ENCODE assay signal across 8 cellular contexts in the genomic region with DNA sequence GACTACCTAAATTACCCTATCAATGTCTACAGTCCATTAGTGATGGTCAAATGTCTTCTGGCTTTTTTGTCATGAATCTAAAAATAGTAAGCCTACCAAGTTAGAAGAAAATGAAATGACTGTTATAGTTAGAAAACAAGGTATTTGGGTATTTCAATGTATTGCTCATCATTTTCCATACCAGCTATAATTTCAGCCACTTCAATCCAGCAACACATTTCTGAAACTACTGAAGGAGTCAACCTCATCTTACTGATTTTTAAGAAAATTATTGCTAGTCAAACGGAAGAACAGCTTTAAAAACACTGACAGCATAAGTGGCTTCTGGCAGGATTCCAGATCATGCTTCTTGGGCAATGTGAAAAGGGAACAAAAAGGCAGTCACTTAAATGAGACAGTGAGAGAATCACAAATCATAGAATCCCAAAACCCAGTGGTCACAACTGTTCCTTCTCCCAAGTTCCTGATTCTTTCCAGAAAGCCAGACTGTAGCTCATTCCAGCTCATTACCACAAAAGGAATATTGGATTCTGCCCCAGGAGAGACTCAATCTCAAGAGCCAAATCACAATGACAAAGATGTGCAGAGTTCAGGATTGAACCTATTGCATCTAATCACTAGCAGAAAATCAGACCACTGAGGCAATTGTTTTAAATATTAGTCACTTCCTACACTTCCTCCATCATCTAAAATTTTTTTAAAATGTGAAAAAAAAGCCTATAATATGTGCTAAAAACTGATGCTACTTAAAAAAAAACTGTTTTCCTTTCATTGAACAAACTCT.
DNase-seq lines count a peak whose midpoint lies in the region; ATAC-seq and TF ChIP-seq lines count a peak whose summit lies in the region.

No MANE protein-coding gene starts in this region.

- peak overlapping the region; percentile 42 for H3K9ac ChIP-seq in mesenchymal stem cell (ENCODE audit: low read length)

- H3K9me3 ChIP-seq in A673 (ENCODE audit: low read depth, low read length, poor library complexity, severe bottlenecking) = no peaks in the 10 kb centered on the region
- H3K9me3 ChIP-seq in mesenchymal stem cell (ENCODE audit: control insufficient read depth, low read length) = no peaks in the 10 kb centered on the region
- no peaks in the 10 kb centered on the region for H3K9me3 ChIP-seq in ascending aorta

- no peak overlapping the region for H3K18ac ChIP-seq in mesenchymal stem cell (ENCODE audit: low read depth in 1 of 2, low read length in 2 of 2)

- no peak overlapping the region for H2BK12ac ChIP-seq in mesenchymal stem cell (ENCODE audit: low read length in 2 of 2)

- TF ChIP-seq CTCF in A673 (conservative IDR thresholded peaks at IDR 0.05; ENCODE audit: low read depth, low read length) (no peak), ascending aorta (IDR thresholded peaks at IDR 0.05) (no peak)

- no peak overlapping the region for H3K4me2 ChIP-seq in mesenchymal stem cell (ENCODE audit: low read length, poor library complexity, severe bottlenecking)

- POLR2A ChIA-PET in A673 (lab: Charles Lee; ENCODE audit: low non-redundant PET) = no interaction called here

- peak overlapping the region; percentile 98 for H3K27ac Mint-ChIP-seq in activated T-cell treated with anti-CD3 and anti-CD28 coated beads, Interleukin-2, amount 50 U/mL, for 24 hours

- CTCF ChIA-PET in A673 (lab: Charles Lee) = no interaction called here

- no peaks in the 10 kb centered on the region for H3K36me3 Mint-ChIP-seq in activated T-cell treated with anti-CD3 and anti-CD28 coated beads, Interleukin-2, amount 50 U/mL, for 24 hours (ENCODE audit: low read depth)

- H3K4me3 ChIP-seq in A673 (ENCODE audit: low read depth, low read length, poor library complexity, severe bottlenecking) (no peak overlapping the region), mesenchymal stem cell (ENCODE audit: insufficient read depth in 1 of 2, low read depth in 1 of 2, low read length in 2 of 2) (peak overlapping the region in 1 of 2 experiments; percentile 6), ascending aorta (no peak overlapping the region)

- peaks cover 63% of the 10 kb centered on the region for H3K4me1 Mint-ChIP-seq in activated T-cell treated with anti-CD3 and anti-CD28 coated beads, Interleukin-2, amount 50 U/mL, for 24 hours (ENCODE audit: low read depth)

- no peak overlapping the region for H3K27ac ChIP-seq in A673 (ENCODE audit: low read depth, low read length, poor library complexity, severe bottlenecking)
- no peak overlapping the region for H3K27ac ChIP-seq in mesenchymal stem cell (ENCODE audit: low read length, poor library complexity, severe bottlenecking)
- no peak overlapping the region for H3K27ac ChIP-seq in ascending aorta

- no peak overlapping the region for H3K23ac ChIP-seq in mesenchymal stem cell (ENCODE audit: low read length in 2 of 2)

- peak; percentile 75 for DNase-seq in A673 (ENCODE audit: low spot score)
- no peak for DNase-seq in activated T-cell treated with anti-CD3 and anti-CD28 coated beads, Interleukin-2, amount 50 U/mL, for 24 hours
- peak; percentile 56 for DNase-seq in mesenchymal stem cell
- DNase-seq in ascending aorta (ENCODE audit: low spot score in 2 of 2) = no peak
- DNase-seq in activated effector memory CD4-positive, alpha-beta T cell treated with anti-CD3 and anti-CD28 coated beads, Interleukin-2, amount 50 U/mL, for 16 hours = no peak
- DNase-seq in HuH-7 (ENCODE audit: low spot score) = no peak

- no peaks in the 10 kb centered on the region for H3K27me3 ChIP-seq in A673 (replicated peaks; ENCODE audit: insufficient read depth, low read depth, low read length, poor library complexity)
- H3K27me3 ChIP-seq in mesenchymal stem cell (ENCODE audit: control insufficient read depth in 1 of 2, insufficient read depth in 1 of 2, low read length in 2 of 2) = no peaks in the 10 kb centered on the region
- no peaks in the 10 kb centered on the region for H3K27me3 ChIP-seq in ascending aorta

- H3K27me3 Mint-ChIP-seq in activated T-cell treated with anti-CD3 and anti-CD28 coated beads, Interleukin-2, amount 50 U/mL, for 24 hours = no peaks in the 10 kb centered on the region

- ATAC-seq in GM18861 (IDR thresholded peaks at IDR 0.05; ENCODE audit: unreplicated experiment) (peak; percentile 53), HG03460 (IDR thresholded peaks at IDR 0.05; ENCODE audit: unreplicated experiment) (peak; percentile 52)

- H3K4me1 ChIP-seq in A673 (ENCODE audit: insufficient read depth, low read length, poor library complexity, severe bottlenecking) = peaks cover 40% of the 10 kb centered on the region
- no peaks in the 10 kb centered on the region for H3K4me1 ChIP-seq in mesenchymal stem cell (ENCODE audit: control insufficient read depth, insufficient read depth, low read depth, low read length)
- peaks cover 0 to 13% of the 10 kb centered on the region in 2 donors for H3K4me1 ChIP-seq in ascending aorta

- no peak overlapping the region for H2BK15ac ChIP-seq in mesenchymal stem cell (ENCODE audit: low read depth, poor library complexity, severe bottlenecking)

- no peak overlapping the region for H2AK5ac ChIP-seq in mesenchymal stem cell (ENCODE audit: low read length, severe bottlenecking)

- no peak overlapping the region for H4K91ac ChIP-seq in mesenchymal stem cell (ENCODE audit: low read length)

- H3K14ac ChIP-seq in mesenchymal stem cell (ENCODE audit: low read length in 2 of 2) = no peak overlapping the region

- no peaks in the 10 kb centered on the region for H3K79me1 ChIP-seq in mesenchymal stem cell (replicated peaks; ENCODE audit: low read length, poor library complexity, severe bottlenecking)

- peak overlapping the region; percentile 62 for H3K4me3 Mint-ChIP-seq in activated T-cell treated with anti-CD3 and anti-CD28 coated beads, Interleukin-2, amount 50 U/mL, for 24 hours

- no peak overlapping the region for H2BK120ac ChIP-seq in mesenchymal stem cell (ENCODE audit: low read depth, low read length)

- H4K8ac ChIP-seq in mesenchymal stem cell (ENCODE audit: low read length) = no peak overlapping the region

- intact Hi-C loops in A673 (cut with micrococcal nuclease; ENCODE audit: unreplicated experiment) = no loop called here
- intact Hi-C loops in ascending aorta (cut with DNase I) = no loop called here

- H3K4ac ChIP-seq in mesenchymal stem cell (ENCODE audit: low read depth in 1 of 2, low read length in 2 of 2) = no peak overlapping the region

- WGBS in mesenchymal stem cell = 10% methylated on average over 1 of the region's 1 CpG

- H3K36me3 ChIP-seq in A673 (ENCODE audit: insufficient read depth, low read length, poor library complexity, severe bottlenecking) = no peaks in the 10 kb centered on the region
- H3K36me3 ChIP-seq in mesenchymal stem cell (ENCODE audit: control insufficient read depth in 1 of 2, insufficient read depth in 2 of 2, low read depth in 1 of 2, low read length in 2 of 2) = no peaks in the 10 kb centered on the region
- no peaks in the 10 kb centered on the region for H3K36me3 ChIP-seq in ascending aorta

- no peak overlapping the region for H2AFZ ChIP-seq in mesenchymal stem cell (ENCODE audit: low read depth, low read length)

- BruUV-seq in A673 (replicated peaks; lab: Mats Ljungman, UMichigan) = no TSS peak

- no peaks in the 10 kb centered on the region for H3K9me3 Mint-ChIP-seq in activated T-cell treated with anti-CD3 and anti-CD28 coated beads, Interleukin-2, amount 50 U/mL, for 24 hours

- H2BK5ac ChIP-seq in mesenchymal stem cell (ENCODE audit: low read depth, low read length, poor library complexity, severe bottlenecking) = no peak overlapping the region

Comparison
In these comparisons a context has a peak if more than half of its experiments do, and no peak if none do; other contexts are left out.
1. DNase-seq: peak in A673 (single experiment) and mesenchymal stem cell (single experiment); none in activated T-cell treated with anti-CD3 and anti-CD28 coated beads, Interleukin-2, amount 50 U/mL, for 24 hours (single experiment), ascending aorta (0 of 2), activated effector memory CD4-positive, alpha-beta T cell treated with anti-CD3 and anti-CD28 coated beads, Interleukin-2, amount 50 U/mL, for 16 hours (single experiment) and HuH-7 (single experiment).